1 cellular context compared by ENCODE assay signal in genomic region chr1:115492019-115492595, GRCh38.
TF ChIP-seq lines count a peak whose summit lies in the region.

No MANE protein-coding gene starts in this region.

TF ChIP-seq in H1, 55 proteins besides CTCF, POLR2A, EP300 and RAD21 (continued from another document):
- no peak for TF ChIP-seq CHD7 (IDR thresholded peaks at IDR 0.05; ENCODE audit: insufficient replicate concordance, low read length)
- TF ChIP-seq TBP (IDR thresholded peaks at IDR 0.05; ENCODE audit: low read depth, low read length), result no peak
- no peak for TF ChIP-seq SP2 (IDR thresholded peaks at IDR 0.05; ENCODE audit: low read length)
- no peak for TF ChIP-seq E2F6 (IDR thresholded peaks at IDR 0.05)
- no peak for TF ChIP-seq GABPA (IDR thresholded peaks at IDR 0.05; ENCODE audit: borderline replicate concordance, insufficient read depth, low read length)
